Comparison of ENCODE assay signal across 13 cellular contexts in genomic region chr6:160919713-160920112, GRCh38.
DNase-seq lines count a peak whose midpoint lies in the region; ATAC-seq and TF ChIP-seq lines count a peak whose summit lies in the region.
"Had no signal": no experiment of that assay in that cellular context is flagged by ENCODE, and none has a peak within 500 bp of the region (broad histone marks: within the 10 kb centered on the region; RNA-seq: fewer than 3 reads in every experiment).

No MANE protein-coding gene starts in this region.

- no peak for TF ChIP-seq CTCF in AG09309 (IDR thresholded peaks at IDR 0.05; ENCODE audit: control insufficient read depth, insufficient read depth, low read depth, low read length, missing control alignments)
- no peak for TF ChIP-seq CTCF in coronary artery (IDR thresholded peaks at IDR 0.05)
- TF ChIP-seq CTCF in ascending aorta (IDR thresholded peaks at IDR 0.05) = no peak

- DNase-seq in AG09309 (ENCODE audit: low read depth) (peak; percentile 86), astrocyte of the hippocampus (ENCODE audit: low read depth, low spot score) (peak; percentile 87), kidney tubule cell (ENCODE audit: low spot score) (peak; percentile 85), coronary artery (ENCODE audit: low spot score) (no peak), cardiac septum (ENCODE audit: low spot score) (no peak), ascending aorta (ENCODE audit: low spot score in 2 of 2) (no peak)
- DNase-seq: activated CD8-positive, alpha-beta memory T cell treated with anti-CD3 and anti-CD28 coated beads, Interleukin-2, amount 50 U/mL, for 48 hours; dorsolateral prefrontal cortex; left cardiac atrium; psoas muscle; T-helper 1 cell had no signal

- no peaks in the 10 kb centered on the region for H3K27me3 ChIP-seq in ascending aorta
- H3K27me3 ChIP-seq: dorsolateral prefrontal cortex had no signal

- H3K36me3 ChIP-seq in ascending aorta = no peaks in the 10 kb centered on the region

- ATAC-seq in HG03469 (IDR thresholded peaks at IDR 0.05; ENCODE audit: unreplicated experiment) (peak; percentile 58), HG03196 (IDR thresholded peaks at IDR 0.05; ENCODE audit: unreplicated experiment) (no peak)
- ATAC-seq: psoas muscle had no signal

- intact Hi-C loops in cardiac septum (cut with DNase I) (no loop called here), ascending aorta (cut with DNase I) (no loop called here)

- H3K27ac ChIP-seq in coronary artery = no peak overlapping the region
- H3K27ac ChIP-seq in ascending aorta = no peak overlapping the region
- H3K27ac ChIP-seq: dorsolateral prefrontal cortex, psoas muscle had no signal

- H3K4me3 ChIP-seq in AG09309 (ENCODE audit: control insufficient read depth, low read depth, low read length) = no peak overlapping the region
- H3K4me3 ChIP-seq in coronary artery = no peak overlapping the region
- H3K4me3 ChIP-seq in ascending aorta = no peak overlapping the region
- H3K4me3 ChIP-seq: dorsolateral prefrontal cortex, psoas muscle had no signal

- H3K4me1 ChIP-seq in ascending aorta = peaks cover 0 to 3% of the 10 kb centered on the region in 2 donors
- H3K4me1 ChIP-seq: psoas muscle had no signal

- H3K9me3 ChIP-seq in ascending aorta = no peaks in the 10 kb centered on the region
- H3K9me3 ChIP-seq: psoas muscle had no signal

Comparison
In these comparisons a context has a peak if more than half of its experiments do, and no peak if none do; other contexts are left out.
1. DNase-seq: peak in AG09309 (single experiment), astrocyte of the hippocampus (single experiment) and kidney tubule cell (single experiment); none in coronary artery (single experiment), cardiac septum (single experiment) and ascending aorta (0 of 2).